Comparison of ENCODE assay signal across 8 cellular contexts in the genomic region with DNA sequence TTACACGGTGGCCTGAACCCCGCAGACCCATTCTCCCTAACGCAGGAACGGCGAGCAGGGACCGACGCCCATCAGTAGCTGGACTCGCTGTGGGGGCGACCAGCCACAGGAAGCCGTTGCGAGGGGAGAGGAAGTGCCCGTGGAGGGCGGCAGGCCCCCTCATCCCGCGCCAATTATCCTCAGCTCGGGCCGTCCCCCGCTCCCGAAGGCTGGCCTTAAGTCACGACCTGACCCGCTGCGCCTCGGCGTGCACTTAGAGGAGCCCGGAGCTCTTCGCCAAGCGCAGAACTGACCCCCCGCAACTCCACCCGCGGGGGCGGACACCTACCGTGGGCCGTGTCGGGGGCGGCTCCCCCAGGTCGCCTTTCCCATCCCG. TPM values are rescaled to one million over a fixed set of nuclear protein-coding genes. Genes with fewer than 3 reads are reported as not detected.
DNase-seq lines count a peak whose midpoint lies in the region; TF ChIP-seq lines count a peak whose summit lies in the region.

No MANE protein-coding gene starts in this region.

- in situ Hi-C loops in HAP-1 (cut with MboI; ENCODE audit: low sequenced_read_pairs) (no loop called here), G401 (cut with HindIII; ENCODE audit: low sequenced_read_pairs) (no loop called here)

- H3K4me1 ChIP-seq in HAP-1 (peaks cover 14% of the 10 kb centered on the region), parathyroid adenoma (peaks cover 11% of the 10 kb centered on the region)

- POLR2A ChIA-PET in RWPE1 (lab: Yijun Ruan, JAX; ENCODE audit: low non-redundant PET), result interaction anchor here (1.2 kb wide), 1 partner anchor 16 kb away, joined by 5 read pairs; a partner anchor contains a TSS

- peak overlapping the region; percentile 77 for H3K4me2 ChIP-seq in parathyroid adenoma (ENCODE audit: low read length)

- H3K4me3 ChIP-seq in HAP-1 (peak overlapping the region; percentile 90), fibroblast of mammary gland (ENCODE audit: control insufficient read depth, low read depth, low read length) (peak overlapping the region; percentile 86), parathyroid adenoma (ENCODE audit: low read depth, low read length) (peak overlapping the region; percentile 94)

- DNase-seq in ELR (ENCODE audit: low read depth) (peak; percentile 61), HAP-1 (ENCODE audit: low spot score in 2 of 2) (no peak), RWPE1 (ENCODE audit: low spot score) (peak; percentile 23), fibroblast of mammary gland (ENCODE audit: low read depth) (peak; percentile 14), G401 (ENCODE audit: low spot score) (no peak), middle frontal gyrus (ENCODE audit: extremely low spot score, low spot score) (no peak)
- DNase-seq in stimulated activated naive CD4-positive, alpha-beta T cell treated with Interleukin-2 at 50 U/mL for 16 hours (lab: John Stamatoyannopoulos, UW), result no peak

- H3K27me3 ChIP-seq in HAP-1 (ENCODE audit: low read depth) (no peaks in the 10 kb centered on the region), parathyroid adenoma (ENCODE audit: control insufficient read depth, insufficient read depth, low read length) (no peaks in the 10 kb centered on the region)

- peak overlapping the region; percentile 58 for H3K9ac ChIP-seq in parathyroid adenoma

- CTCF ChIA-PET in RWPE1 (lab: Yijun Ruan, JAX), result interaction anchor here (0.6 to 1.3 kb wide), 2 partner anchors 19 to 150 kb away, joined by 3 to 6 read pairs; a partner anchor contains a TSS

- H3K36me3 ChIP-seq in HAP-1 (replicated peaks) (peaks cover 33% of the 10 kb centered on the region), parathyroid adenoma (ENCODE audit: control insufficient read depth, insufficient read depth, low read length) (no peaks in the 10 kb centered on the region)

- peak overlapping the region; percentile 86 for H2AFZ ChIP-seq in parathyroid adenoma

- H3K27ac ChIP-seq in RWPE1 (peak overlapping the region; percentile 91), parathyroid adenoma (peak overlapping the region; percentile 63)

- TF ChIP-seq CTCF in RWPE1 (conservative IDR thresholded peaks at IDR 0.05; ENCODE audit: low read depth), result no peak
- TF ChIP-seq CTCF in fibroblast of mammary gland (conservative IDR thresholded peaks at IDR 0.05; ENCODE audit: control insufficient read depth, insufficient read depth, low read depth, low read length), result no peak
- no peak for TF ChIP-seq CTCF in parathyroid adenoma (IDR thresholded peaks at IDR 0.05)

- peaks cover 46% of the 10 kb centered on the region for H3K79me2 ChIP-seq in parathyroid adenoma

- H3K9me3 ChIP-seq in HAP-1 (no peaks in the 10 kb centered on the region), parathyroid adenoma (ENCODE audit: control insufficient read depth, low read length) (no peaks in the 10 kb centered on the region)

RNA-seq across cellular contexts. Expression of a gene that starts 0.4 kb away (rescaled TPM):
- total RNA-seq in G401 (2014; rRNA removed; shearing (Covaris generic)), result 64.2 and 77.4 TPM in 2 replicates

RNA-seq across cellular contexts. Expression of a gene that starts 0.6 kb away (rescaled TPM):
- total RNA-seq in G401 (2014; rRNA removed; shearing (Covaris generic)), result 85.0 and 88.7 TPM in 2 replicates

RNA-seq across cellular contexts. Expression of a gene that starts 16.7 kb away (rescaled TPM):
- total RNA-seq in G401 (2014; rRNA removed; shearing (Covaris generic)), result 32.0 and 35.8 TPM in 2 replicates

RNA-seq across cellular contexts. Expression of a gene that starts 16.8 kb away (rescaled TPM):
- total RNA-seq in G401 (2014; rRNA removed; shearing (Covaris generic)), result 81.2 and 118 TPM in 2 replicates

RNA-seq across cellular contexts. Expression of a gene that starts 20.0 kb away (rescaled TPM):
- total RNA-seq in G401 (2014; rRNA removed; shearing (Covaris generic)), result 238 and 244 TPM in 2 replicates

Comparison
In these comparisons a context has a peak if more than half of its experiments do, and no peak if none do; other contexts are left out.
1. DNase-seq: peak in ELR (single experiment), RWPE1 (single experiment) and fibroblast of mammary gland (single experiment); none in HAP-1 (0 of 2), stimulated activated naive CD4-positive, alpha-beta T cell treated with Interleukin-2 at 50 U/mL for 16 hours (single experiment), G401 (single experiment) and middle frontal gyrus (single experiment).
2. Peak in every context shown above with its lines, with median percentiles within 50 percentile points of each other: H3K4me3 ChIP-seq.